In genomic region chr22:19761022-19761499, GRCh38 we compare ENCODE assay signal across 1 cellular context.
TF ChIP-seq lines count a peak whose summit lies in the region.

No MANE protein-coding gene starts in this region.

TF ChIP-seq in HepG2, 621 proteins besides CTCF, POLR2A, EP300 and RAD21:
- TF ChIP-seq MBNL3 (CRISPR knock-in tag; conservative IDR thresholded peaks at IDR 0.05) (no peak), GZF1 (CRISPR knock-in tag; IDR thresholded peaks at IDR 0.05) (no peak), NFE2 (CRISPR knock-in tag; IDR thresholded peaks at IDR 0.05) (no peak), SNAPC5 (CRISPR knock-in tag; IDR thresholded peaks at IDR 0.05; ENCODE audit: borderline replicate concordance) (no peak)
